ENCODE assay signal across 24 cellular contexts in genomic region chr16:8469102-8469778, GRCh38.
"Had no signal": no experiment of that assay in that cellular context is flagged by ENCODE, and none has a peak within 500 bp of the region (broad histone marks: within the 10 kb centered on the region; RNA-seq: fewer than 3 reads in every experiment).

No MANE protein-coding gene starts in this region.

- H3K36me3 ChIP-seq: SJSA1 had no signal

- FAIRE-seq: K562, RCC 7860 had no signal

- DNase-seq: Kasumi-1, MM.1S, MV-4-11, NCI-H1048, NCI-H1105, NCI-H1417, NCI-H1436 treated with DMSO at 0.1 percent for 48 hours, NCI-H1694, NCI-H187 treated with DMSO at 0.1 percent for 48 hours, NCI-H2029 treated with DMSO at 0.1 percent for 48 hours, NCI-H2171 treated with DMSO at 0.1 percent for 48 hours, NCI-H345, NCI-H446 treated with DMSO at 0.1 percent for 48 hours, NCI-H510A treated with DMSO at 0.1 percent for 48 hours, NCI-H526, Right ventricle myocardium superior, RPMI8226, SIG-M5, T-helper 1 cell had no signal

- H3K9me3 ChIP-seq: SJSA1 had no signal

- H3K27me3 ChIP-seq: SJSA1 had no signal

- H3K4me3 ChIP-seq: K562, SJSA1, SK-N-MC had no signal

- ATAC-seq: K562 had no signal

- H3K4me1 ChIP-seq: SJSA1 had no signal

- H3K4me2 ChIP-seq: KMS-11 had no signal

- H3K27ac ChIP-seq: KMS-11, SJSA1, SK-N-MC had no signal

- H3K9ac ChIP-seq: KMS-11 had no signal
